19 cellular contexts compared by ENCODE assay signal in genomic region chr20:49865559-49865958, GRCh38. TPM values are rescaled to one million over a fixed set of nuclear protein-coding genes. Genes with fewer than 3 reads are reported as not detected.
DNase-seq lines count a peak whose midpoint lies in the region; ATAC-seq, FAIRE-seq and TF ChIP-seq lines count a peak whose summit lies in the region.
"Had no signal": no experiment of that assay in that cellular context is flagged by ENCODE, and none has a peak within 500 bp of the region (broad histone marks: within the 10 kb centered on the region; RNA-seq: fewer than 3 reads in every experiment).

No MANE protein-coding gene starts in this region.

- no peaks in the 10 kb centered on the region for H3K36me3 Mint-ChIP-seq in HFFc6 (ENCODE audit: low read depth)

- no peak overlapping the region; the same call in 1 of the 2 replicates for H3K4me3 Mint-ChIP-seq in HFFc6
- H3K4me3 Mint-ChIP-seq: activated T-cell treated with anti-CD3 and anti-CD28 coated beads, Interleukin-2, amount 50 U/mL, for 4 hours; CD4-positive, CD25-positive, alpha-beta regulatory T cell; dendritic cell treated with granulocyte-macrophage colony-stimulating factor and Interleukin-4, amounts not matched to agents 40 ng/mL and 50 ng/mL, for 4 days had no signal

- H3K4me3 ChIP-seq in AG10803 (ENCODE audit: low read length): peak overlapping the region; percentile 39
- no peak overlapping the region for H3K4me3 ChIP-seq in bronchial epithelial cell (ENCODE audit: low read depth, low read length)
- H3K4me3 ChIP-seq: PC-9, tibial nerve had no signal

- H3K9me3 Mint-ChIP-seq in HFFc6: no peaks in the 10 kb centered on the region
- H3K9me3 Mint-ChIP-seq: activated T-cell treated with anti-CD3 and anti-CD28 coated beads, Interleukin-2, amount 50 U/mL, for 4 hours; dendritic cell treated with granulocyte-macrophage colony-stimulating factor and Interleukin-4, amounts not matched to agents 40 ng/mL and 50 ng/mL, for 4 days; IgD-negative memory B cell had no signal

- peaks cover 39% of the 10 kb centered on the region for H3K4me1 Mint-ChIP-seq in HFFc6 (ENCODE audit: low read depth)

- no peak for FAIRE-seq in bronchial epithelial cell (lab: Jason Lieb, UNC)
- no peak for FAIRE-seq in frontal cortex (lab: Jason Lieb, UNC)
- FAIRE-seq: GM18507 had no signal

- peak overlapping the region; percentile 69 for H3K27ac Mint-ChIP-seq in HFFc6
- H3K27ac Mint-ChIP-seq: dendritic cell treated with granulocyte-macrophage colony-stimulating factor and Interleukin-4, amounts not matched to agents 40 ng/mL and 50 ng/mL, for 4 days had no signal

- H3K36me3 ChIP-seq in bronchial epithelial cell (ENCODE audit: control insufficient read depth, insufficient read depth, low read length): peaks cover 2% of the 10 kb centered on the region

- no peaks in the 10 kb centered on the region for H3K27me3 ChIP-seq in bronchial epithelial cell (ENCODE audit: control insufficient read depth, insufficient read depth, low read length)
- H3K27me3 ChIP-seq: foreskin keratinocyte, tibial nerve had no signal

- H3K27me3 Mint-ChIP-seq in HFFc6 (ENCODE audit: insufficient read depth): no peaks in the 10 kb centered on the region; the same call in 1 of the 2 replicates
- H3K27me3 Mint-ChIP-seq: CD4-positive, CD25-positive, alpha-beta regulatory T cell; dendritic cell treated with granulocyte-macrophage colony-stimulating factor and Interleukin-4, amounts not matched to agents 40 ng/mL and 50 ng/mL, for 4 days; IgD-negative memory B cell had no signal

- DNase-seq in AG10803 (ENCODE audit: low read depth): peak; percentile 86
- DNase-seq in HFFc6: no peak
- DNase-seq in bronchial epithelial cell (ENCODE audit: low read depth): peak; percentile 53
- DNase-seq in non-pigmented ciliary epithelial cell (ENCODE audit: low read depth): peak; percentile 37
- DNase-seq in frontal cortex (ENCODE audit: low spot score in 2 of 2): no peak
- DNase-seq in AML-193 (lab: John Stamatoyannopoulos, UW): no peak
- DNase-seq: activated CD4-positive, alpha-beta T cell treated with anti-CD3 and anti-CD28 coated beads for 1 hour; activated T-cell treated with anti-CD3 and anti-CD28 coated beads, Interleukin-2, amount 50 U/mL, for 4 hours; CD4-positive, CD25-positive, alpha-beta regulatory T cell; foreskin keratinocyte; NCI-H1092 treated with DMSO at 0.1 percent for 48 hours; PC-9; SW 1271 had no signal

- ATAC-seq in HG03342 (IDR thresholded peaks at IDR 0.05; ENCODE audit: unreplicated experiment) (no peak), HG03521 (IDR thresholded peaks at IDR 0.05; ENCODE audit: unreplicated experiment) (no peak)
- ATAC-seq: foreskin keratinocyte had no signal

- TF ChIP-seq CTCF in AG10803 (conservative IDR thresholded peaks at IDR 0.05; ENCODE audit: low read length): no peak
- TF ChIP-seq CTCF in HFFc6 (IDR thresholded peaks at IDR 0.05): no peak
- no peak for TF ChIP-seq CTCF in bronchial epithelial cell (IDR thresholded peaks at IDR 0.05; ENCODE audit: insufficient read depth, low read length, severe bottlenecking)

RNA-seq across cellular contexts. Expression of gene SPATA2, which starts 49.8 kb away (rescaled TPM):
- total RNA-seq in HFFc6 (2021; fragmentation: NEBNext Ultra II Directional; extraction: Animal tissue kit (Norgen Biotek cat#: 25700)): 1 to 10 TPM; 6.9 to 8.0 (median 7.2) TPM
- total RNA-seq in bronchial epithelial cell (0.79 and 1.0 TPM in 2 replicates), frontal cortex (2.0 TPM)

RNA-seq across cellular contexts. Expression of gene SLC9A8, which starts 52.9 kb away (rescaled TPM):
- 1 to 10 TPM; 7.1 to 8.0 (median 7.4) TPM for total RNA-seq in HFFc6 (2021; fragmentation: NEBNext Ultra II Directional; extraction: Animal tissue kit (Norgen Biotek cat#: 25700))
- 1.6 and 4.6 TPM in 2 replicates for total RNA-seq in bronchial epithelial cell
- total RNA-seq in frontal cortex: 4.5 TPM

Comparison
In these comparisons a context has a peak if more than half of its experiments do, and no peak if none do; other contexts are left out.
1. DNase-seq: peak in AG10803 (single experiment), bronchial epithelial cell (single experiment) and non-pigmented ciliary epithelial cell (single experiment); none in HFFc6 (single experiment), frontal cortex (0 of 2) and AML-193 (0 of 2).